1 cellular context compared by ENCODE assay signal in genomic region chr18:63363951-63364350, GRCh38.
TF ChIP-seq lines count a peak whose summit lies in the region.

No MANE protein-coding gene starts in this region.

TF ChIP-seq in IMR-90, 13 proteins besides CTCF, POLR2A, EP300 and RAD21:
- TF ChIP-seq MXI1 (IDR thresholded peaks at IDR 0.05; ENCODE audit: borderline replicate concordance, low read depth, low read length) (no peak), RCOR1 (IDR thresholded peaks at IDR 0.05; ENCODE audit: insufficient replicate concordance, low read length) (no peak), RFX5 (IDR thresholded peaks at IDR 0.05; ENCODE audit: low read depth, low read length) (no peak), BHLHE40 (IDR thresholded peaks at IDR 0.05; ENCODE audit: low read depth, low read length) (no peak), USF2 (IDR thresholded peaks at IDR 0.05; ENCODE audit: low read depth, low read length) (no peak), CEBPB (IDR thresholded peaks at IDR 0.05; ENCODE audit: low read depth, low read length) (no peak)
